In genomic region chr3:132554437-132554836, GRCh38 we compare ENCODE assay signal across 1 cellular context.
TF ChIP-seq lines count a peak whose summit lies in the region.

No MANE protein-coding gene starts in this region.

TF ChIP-seq in WTC11, 78 proteins besides CTCF, POLR2A, EP300 and RAD21 (continued from another document):
- TF ChIP-seq ARID4B (CRISPR knock-in tag; IDR thresholded peaks at IDR 0.05; ENCODE audit: borderline replicate concordance) (no peak), SOX15 (CRISPR knock-in tag; IDR thresholded peaks at IDR 0.05) (no peak), TCF7 (CRISPR knock-in tag; IDR thresholded peaks at IDR 0.05; ENCODE audit: low read depth) (no peak), ZBTB21 (CRISPR knock-in tag; IDR thresholded peaks at IDR 0.05; ENCODE audit: borderline replicate concordance) (no peak), CREM (CRISPR knock-in tag; IDR thresholded peaks at IDR 0.05) (no peak), PRDM15 (CRISPR knock-in tag; IDR thresholded peaks at IDR 0.05) (no peak), ERG (CRISPR knock-in tag; IDR thresholded peaks at IDR 0.05) (no peak), NR3C1 (CRISPR knock-in tag; conservative IDR thresholded peaks at IDR 0.05; ENCODE audit: low read depth) (no peak), ZNF263 (CRISPR knock-in tag; IDR thresholded peaks at IDR 0.05; ENCODE audit: low read depth) (no peak), ZNF425 (CRISPR knock-in tag; conservative IDR thresholded peaks at IDR 0.05) (no peak), ZNF121 (CRISPR knock-in tag; IDR thresholded peaks at IDR 0.05) (no peak), AFF4 (CRISPR knock-in tag; IDR thresholded peaks at IDR 0.05; ENCODE audit: borderline replicate concordance) (no peak), CDX4 (CRISPR knock-in tag; IDR thresholded peaks at IDR 0.05; ENCODE audit: borderline replicate concordance) (no peak), AR (CRISPR knock-in tag; IDR thresholded peaks at IDR 0.05) (no peak)
